ENCODE assay signal across 8 cellular contexts in genomic region chr17:80605326-80606066, GRCh38.
DNase-seq lines count a peak whose midpoint lies in the region; ATAC-seq lines count a peak whose summit lies in the region.

No MANE protein-coding gene starts in this region.

- ATAC-seq in GM19455 (IDR thresholded peaks at IDR 0.05; ENCODE audit: unreplicated experiment) (peak; percentile 68), HG03571 (IDR thresholded peaks at IDR 0.05; ENCODE audit: unreplicated experiment) (peak; percentile 68)
- ATAC-seq in activated T-cell treated with anti-CD3 and anti-CD28 coated beads, Interleukin-2, amount 50 U/mL, for 4 hours: peak; percentile 100

- DNase-seq in AG20443 (ENCODE audit: low spot score) (peak; percentile 53), trophoblast cell (peak; percentile 25 to 26), UCSD-AML1 (lab: John Stamatoyannopoulos, UW; ENCODE audit: unreplicated experiment) (no peak), hippocampal formation (lab: John Stamatoyannopoulos, UW) (no peak), cortex of kidney (lab: John Stamatoyannopoulos, UW) (no peak)
- peak; percentile 42 for DNase-seq in activated T-cell treated with anti-CD3 and anti-CD28 coated beads, Interleukin-2, amount 50 U/mL, for 4 hours

- H3K36me3 Mint-ChIP-seq in activated T-cell treated with anti-CD3 and anti-CD28 coated beads, Interleukin-2, amount 50 U/mL, for 4 hours (ENCODE audit: insufficient read depth): peaks cover 8% of the 10 kb centered on the region

- no peak overlapping the region for H3K4me3 ChIP-seq in trophoblast cell (ENCODE audit: low read depth, low read length)

- no peaks in the 10 kb centered on the region for H3K36me3 ChIP-seq in trophoblast cell (ENCODE audit: control insufficient read depth in 1 of 2, insufficient read depth in 2 of 2, low read length in 2 of 2)

- no peak overlapping the region for H3K9ac ChIP-seq in trophoblast cell (ENCODE audit: low read length)

- no peak overlapping the region for H2AFZ ChIP-seq in trophoblast cell (ENCODE audit: insufficient read depth, low read length, poor library complexity)

- no peaks in the 10 kb centered on the region for H3K79me1 ChIP-seq in trophoblast cell (ENCODE audit: low read length)

- H3K4me1 ChIP-seq in trophoblast cell (ENCODE audit: control insufficient read depth in 1 of 2, insufficient read depth in 2 of 2, low read length in 2 of 2): no peaks in the 10 kb centered on the region

- no peak overlapping the region for H4K91ac ChIP-seq in trophoblast cell (ENCODE audit: low read depth, low read length)

- peak overlapping the region; percentile 29 for H3K4me3 Mint-ChIP-seq in activated T-cell treated with anti-CD3 and anti-CD28 coated beads, Interleukin-2, amount 50 U/mL, for 4 hours

- no peak overlapping the region for H3K4me2 ChIP-seq in trophoblast cell (ENCODE audit: low read length)

- H4K8ac ChIP-seq in trophoblast cell (ENCODE audit: low read depth, low read length): no peak overlapping the region

- no peak overlapping the region for H3K14ac ChIP-seq in trophoblast cell (ENCODE audit: low read length)

- H3K27ac ChIP-seq in trophoblast cell (ENCODE audit: low read depth, low read length): no peak overlapping the region

- H3K27me3 Mint-ChIP-seq in activated T-cell treated with anti-CD3 and anti-CD28 coated beads, Interleukin-2, amount 50 U/mL, for 4 hours (ENCODE audit: low read depth): no peaks in the 10 kb centered on the region

- H3K9me3 Mint-ChIP-seq in activated T-cell treated with anti-CD3 and anti-CD28 coated beads, Interleukin-2, amount 50 U/mL, for 4 hours: no peaks in the 10 kb centered on the region

- H3K4ac ChIP-seq in trophoblast cell (ENCODE audit: low read depth, low read length): no peak overlapping the region

- no CpG with 5 or more reads among the region's 16 CpGs for WGBS in trophoblast cell (ENCODE audit: extremely low coverage, insufficient coverage, insufficient read length)

- H2BK120ac ChIP-seq in trophoblast cell (ENCODE audit: insufficient read depth, low read length, poor library complexity): no peak overlapping the region

- H3K27me3 ChIP-seq in trophoblast cell (ENCODE audit: insufficient read depth, low read length): no peaks in the 10 kb centered on the region

- peaks cover 2% of the 10 kb centered on the region for H3K9me3 ChIP-seq in trophoblast cell (ENCODE audit: insufficient read depth, low read depth, low read length)

- no peak overlapping the region for H2AK5ac ChIP-seq in trophoblast cell (ENCODE audit: low read length)

- H2BK5ac ChIP-seq in trophoblast cell (ENCODE audit: low read depth, low read length, poor library complexity): no peak overlapping the region

- H3K79me2 ChIP-seq in trophoblast cell (ENCODE audit: control insufficient read depth, insufficient read depth, low read length, poor library complexity): peaks cover 2% of the 10 kb centered on the region

- H3K23ac ChIP-seq in trophoblast cell (ENCODE audit: low read length): no peak overlapping the region

- H4K12ac ChIP-seq in trophoblast cell (ENCODE audit: low read depth, low read length): no peak overlapping the region

- H3K18ac ChIP-seq in trophoblast cell (ENCODE audit: low read length): no peak overlapping the region

- peaks cover 63% of the 10 kb centered on the region for H3K4me1 Mint-ChIP-seq in activated T-cell treated with anti-CD3 and anti-CD28 coated beads, Interleukin-2, amount 50 U/mL, for 4 hours (ENCODE audit: low read depth)

- H2BK12ac ChIP-seq in trophoblast cell (ENCODE audit: low read length): no peak overlapping the region

Comparison
In these comparisons a context has a peak if more than half of its experiments do, and no peak if none do; other contexts are left out.
1. DNase-seq: peak in AG20443 (single experiment), activated T-cell treated with anti-CD3 and anti-CD28 coated beads, Interleukin-2, amount 50 U/mL, for 4 hours (single experiment) and trophoblast cell (2 of 2); none in UCSD-AML1 (single experiment), hippocampal formation (0 of 2) and cortex of kidney (single experiment).
2. Peak in every context shown above with its lines, with median percentiles within 50 percentile points of each other: ATAC-seq.